In the genomic region with DNA sequence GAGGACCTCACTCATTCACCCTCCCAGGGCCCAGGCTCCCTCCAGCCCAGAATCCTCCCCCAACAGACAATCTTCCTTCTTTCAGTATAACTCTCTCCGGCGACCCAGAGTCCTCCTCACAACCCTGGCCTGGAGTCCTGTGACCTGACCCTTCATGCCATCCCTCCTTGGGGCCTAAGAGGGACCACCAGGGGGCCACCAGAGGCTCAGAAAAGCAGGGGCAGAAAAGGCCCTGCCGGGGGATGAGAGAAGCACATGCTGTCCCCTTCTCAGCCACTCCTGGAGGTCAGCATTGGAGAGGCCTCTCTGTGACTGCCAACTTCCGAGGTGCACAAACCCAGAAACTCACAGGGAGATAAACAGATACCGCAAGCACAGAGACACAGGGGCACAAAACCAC, we compare ENCODE assay signal across 4 cellular contexts. TPM values are rescaled to one million over a fixed set of nuclear protein-coding genes. Genes with fewer than 3 reads are reported as not detected.
"Had no signal": no experiment of that assay in that cellular context is flagged by ENCODE, and none has a peak within 500 bp of the region (broad histone marks: within the 10 kb centered on the region; RNA-seq: fewer than 3 reads in every experiment).

No MANE protein-coding gene starts in this region.

RNA-seq across cellular contexts. Expression of gene MAT1A, which starts 53.0 kb away (rescaled TPM):
- total RNA-seq: M059J, PC-3, RPMI7951, SJCRH30 had no signal
